ENCODE assay signal across 22 cellular contexts in genomic region chr2:23614701-23615100, GRCh38.
DNase-seq lines count a peak whose midpoint lies in the region; ATAC-seq and TF ChIP-seq lines count a peak whose summit lies in the region.
"Had no signal": no experiment of that assay in that cellular context is flagged by ENCODE, and none has a peak within 500 bp of the region (broad histone marks: within the 10 kb centered on the region; RNA-seq: fewer than 3 reads in every experiment).

No MANE protein-coding gene starts in this region.

- no peaks in the 10 kb centered on the region for H3K79me2 ChIP-seq in MM.1S (ENCODE audit: low read length)

- peaks cover 2% of the 10 kb centered on the region for H3K36me3 Mint-ChIP-seq in activated naive CD8-positive, alpha-beta T cell treated with anti-CD3 and anti-CD28 coated beads, Interleukin-2, amount 50 U/mL, for 24 hours (ENCODE audit: low read depth)
- H3K36me3 Mint-ChIP-seq in naive thymus-derived CD4-positive, alpha-beta T cell: peaks cover 3 to 21% (median 8%) of the 10 kb centered on the region in 5 donors
- H3K36me3 Mint-ChIP-seq in activated T-helper 1 cell treated with anti-CD3 and anti-CD28 coated beads, Interleukin-12 subunit alpha, Interleukin-12 subunit beta, Interleukin-2, Interleukin-4 antibody, amounts not matched to agents 30 ng/mL and 10 ng/mL and 1 ng/mL, durations not matched to agents 14 hours and 24 hours and 36 hours (ENCODE audit: low read depth): no peaks in the 10 kb centered on the region

- no peaks in the 10 kb centered on the region for H3K36me3 ChIP-seq in naive thymus-derived CD4-positive, alpha-beta T cell (ENCODE audit: control insufficient read depth in 2 of 3, insufficient read depth in 3 of 3, low read length in 3 of 3)
- H3K36me3 ChIP-seq in uterus (no peaks in the 10 kb centered on the region), MM.1S (replicated peaks; ENCODE audit: insufficient read depth, low read length) (no peaks in the 10 kb centered on the region)
- H3K36me3 ChIP-seq: tibial artery had no signal

- TF ChIP-seq CTCF in uterus (IDR thresholded peaks at IDR 0.05) (no peak), coronary artery (IDR thresholded peaks at IDR 0.05) (no peak), MM.1S (IDR thresholded peaks at IDR 0.05; ENCODE audit: low read length) (no peak)

- peak; percentile 10 for DNase-seq in NCI-H82 (lab: John Stamatoyannopoulos, UW)
- no peak for DNase-seq in NCI-H82 treated with DMSO at 0.1 percent for 48 hours (lab: John Stamatoyannopoulos, UW; ENCODE audit: unreplicated experiment)
- peak; percentile 9 for DNase-seq in activated naive CD8-positive, alpha-beta T cell treated with anti-CD3 and anti-CD28 coated beads, Interleukin-2, amount 50 U/mL, for 24 hours
- DNase-seq in naive thymus-derived CD4-positive, alpha-beta T cell: no peak
- no peak for DNase-seq in uterus
- no peak for DNase-seq in coronary artery (ENCODE audit: low spot score)
- DNase-seq in MM.1S: no peak
- DNase-seq in activated T-helper 1 cell treated with anti-CD3 and anti-CD28 coated beads, Interleukin-12 subunit alpha, Interleukin-12 subunit beta, Interleukin-2, Interleukin-4 antibody, amounts not matched to agents 30 ng/mL and 10 ng/mL and 1 ng/mL, durations not matched to agents 14 hours and 24 hours and 36 hours (ENCODE audit: low spot score): no peak
- DNase-seq: activated gamma-delta T cell treated with Interleukin-2 at 50 U/mL for 16 hours; AML-193; Calu3; gastrocnemius medialis; left colon; NCI-H1417 treated with DMSO at 0.1 percent for 48 hours; NCI-H2171 treated with DMSO at 0.1 percent for 48 hours; OCI-M1; stimulated activated CD4-positive, alpha-beta T cell treated with anti-CD3 and anti-CD28 coated beads, Interleukin-15, amount 100 ng/mL, for 24 hours; stimulated activated naive B cell treated with anti-CD40 and anti-IgM and Interleukin-4, amounts not matched to agents 10 μg/mL and 1 μg/mL and 100 μg/mL, for 72 hours; tibial artery had no signal

- no peak overlapping the region for H3K4me3 ChIP-seq in naive thymus-derived CD4-positive, alpha-beta T cell (ENCODE audit: low read length)
- H3K4me3 ChIP-seq in uterus: no peak overlapping the region
- H3K4me3 ChIP-seq in coronary artery: no peak overlapping the region
- no peak overlapping the region for H3K4me3 ChIP-seq in MM.1S (ENCODE audit: low read length)
- H3K4me3 ChIP-seq: gastrocnemius medialis, tibial artery had no signal

- no peaks in the 10 kb centered on the region for H3K9me2 ChIP-seq in MM.1S (replicated peaks; ENCODE audit: insufficient read depth, low read length)

- intact Hi-C loops in naive thymus-derived CD4-positive, alpha-beta T cell (cut with micrococcal nuclease): no loop called here
- intact Hi-C loops in uterus (cut with DNase I; ENCODE audit: low total_unique reads): no loop called here
- intact Hi-C loops in activated T-helper 1 cell treated with anti-CD3 and anti-CD28 coated beads, Interleukin-12 subunit alpha, Interleukin-12 subunit beta, Interleukin-2, Interleukin-4 antibody, amounts not matched to agents 30 ng/mL and 10 ng/mL and 1 ng/mL, durations not matched to agents 14 hours and 24 hours and 36 hours (cut with micrococcal nuclease): no loop called here

- POLR2A ChIA-PET in naive thymus-derived CD4-positive, alpha-beta T cell (lab: Charles Lee): no interaction called here

- no peak overlapping the region for H2AFZ ChIP-seq in MM.1S (ENCODE audit: low read length)

- H3K4me1 ChIP-seq in naive thymus-derived CD4-positive, alpha-beta T cell (ENCODE audit: control insufficient read depth in 2 of 2, insufficient read depth in 2 of 2, low read length in 2 of 2): no peaks in the 10 kb centered on the region
- H3K4me1 ChIP-seq in uterus (peaks cover 7 to 20% of the 10 kb centered on the region in 2 donors), MM.1S (ENCODE audit: low read length) (no peaks in the 10 kb centered on the region)

- no peak overlapping the region for H3K4me3 Mint-ChIP-seq in activated naive CD8-positive, alpha-beta T cell treated with anti-CD3 and anti-CD28 coated beads, Interleukin-2, amount 50 U/mL, for 24 hours
- H3K4me3 Mint-ChIP-seq in naive thymus-derived CD4-positive, alpha-beta T cell: peak overlapping the region in 4 of 10 donors; percentile 0 to 35 (median 5)
- no peak overlapping the region for H3K4me3 Mint-ChIP-seq in activated T-helper 1 cell treated with anti-CD3 and anti-CD28 coated beads, Interleukin-12 subunit alpha, Interleukin-12 subunit beta, Interleukin-2, Interleukin-4 antibody, amounts not matched to agents 30 ng/mL and 10 ng/mL and 1 ng/mL, durations not matched to agents 14 hours and 24 hours and 36 hours
- H3K4me3 Mint-ChIP-seq: stimulated activated naive B cell treated with anti-CD40 and anti-IgM and Interleukin-4, amounts not matched to agents 10 μg/mL and 1 μg/mL and 100 μg/mL, for 72 hours; T-helper 2 cell treated with Interferon-gamma antibody and Interleukin-4, amounts not matched to agents 5 μg/mL and 100 μg/mL, for 36 hours had no signal

- no peaks in the 10 kb centered on the region for H4K20me1 ChIP-seq in MM.1S (ENCODE audit: insufficient read depth, low read length)

- peaks cover 5% of the 10 kb centered on the region for H3K9me3 Mint-ChIP-seq in activated naive CD8-positive, alpha-beta T cell treated with anti-CD3 and anti-CD28 coated beads, Interleukin-2, amount 50 U/mL, for 24 hours
- peaks cover 2 to 22% (median 8%) of the 10 kb centered on the region in 11 donors for H3K9me3 Mint-ChIP-seq in naive thymus-derived CD4-positive, alpha-beta T cell
- H3K9me3 Mint-ChIP-seq in activated T-helper 1 cell treated with anti-CD3 and anti-CD28 coated beads, Interleukin-12 subunit alpha, Interleukin-12 subunit beta, Interleukin-2, Interleukin-4 antibody, amounts not matched to agents 30 ng/mL and 10 ng/mL and 1 ng/mL, durations not matched to agents 14 hours and 24 hours and 36 hours: peaks cover 17% of the 10 kb centered on the region

- no peak overlapping the region for H3K9ac ChIP-seq in MM.1S (ENCODE audit: low read length)

- H3K27ac ChIP-seq in naive thymus-derived CD4-positive, alpha-beta T cell (ENCODE audit: low read depth, low read length): no peak overlapping the region
- H3K27ac ChIP-seq in uterus (peak overlapping the region; percentile 87 to 97), coronary artery (no peak overlapping the region), MM.1S (ENCODE audit: low read length) (no peak overlapping the region)
- H3K27ac ChIP-seq: 22Rv1 had no signal

- peaks cover 16% of the 10 kb centered on the region for H3K4me1 Mint-ChIP-seq in activated naive CD8-positive, alpha-beta T cell treated with anti-CD3 and anti-CD28 coated beads, Interleukin-2, amount 50 U/mL, for 24 hours
- peaks cover 12 to 33% (median 23%) of the 10 kb centered on the region in 7 donors for H3K4me1 Mint-ChIP-seq in naive thymus-derived CD4-positive, alpha-beta T cell
- H3K4me1 Mint-ChIP-seq in activated T-helper 1 cell treated with anti-CD3 and anti-CD28 coated beads, Interleukin-12 subunit alpha, Interleukin-12 subunit beta, Interleukin-2, Interleukin-4 antibody, amounts not matched to agents 30 ng/mL and 10 ng/mL and 1 ng/mL, durations not matched to agents 14 hours and 24 hours and 36 hours (ENCODE audit: low read depth): peaks cover 8% of the 10 kb centered on the region

- H3K27ac Mint-ChIP-seq in activated naive CD8-positive, alpha-beta T cell treated with anti-CD3 and anti-CD28 coated beads, Interleukin-2, amount 50 U/mL, for 24 hours: no peak overlapping the region
- peak overlapping the region in 2 of 9 donors; percentile 54 to 68 for H3K27ac Mint-ChIP-seq in naive thymus-derived CD4-positive, alpha-beta T cell
- no peak overlapping the region for H3K27ac Mint-ChIP-seq in activated T-helper 1 cell treated with anti-CD3 and anti-CD28 coated beads, Interleukin-12 subunit alpha, Interleukin-12 subunit beta, Interleukin-2, Interleukin-4 antibody, amounts not matched to agents 30 ng/mL and 10 ng/mL and 1 ng/mL, durations not matched to agents 14 hours and 24 hours and 36 hours
- H3K27ac Mint-ChIP-seq: stimulated activated naive B cell treated with anti-CD40 and anti-IgM and Interleukin-4, amounts not matched to agents 10 μg/mL and 1 μg/mL and 100 μg/mL, for 72 hours; T-helper 2 cell treated with Interferon-gamma antibody and Interleukin-4, amounts not matched to agents 5 μg/mL and 100 μg/mL, for 36 hours had no signal

- H3K4me2 ChIP-seq in MM.1S (ENCODE audit: low read depth, low read length): no peak overlapping the region

- peak; percentile 50 for ATAC-seq in activated naive CD8-positive, alpha-beta T cell treated with anti-CD3 and anti-CD28 coated beads, Interleukin-2, amount 50 U/mL, for 24 hours
- ATAC-seq in naive thymus-derived CD4-positive, alpha-beta T cell: peak; percentile 26
- ATAC-seq: gastrocnemius medialis, left colon, right cardiac atrium had no signal

- CTCF ChIA-PET in naive thymus-derived CD4-positive, alpha-beta T cell (lab: Charles Lee): no interaction called here

- H3K9me3 ChIP-seq in naive thymus-derived CD4-positive, alpha-beta T cell (ENCODE audit: control insufficient read depth in 2 of 3, low read length in 3 of 3): peaks cover 0 to 4% (median 0%) of the 10 kb centered on the region in 3 experiments
- no peaks in the 10 kb centered on the region for H3K9me3 ChIP-seq in uterus
- H3K9me3 ChIP-seq in MM.1S (replicated peaks; ENCODE audit: insufficient read depth, low read length): no peaks in the 10 kb centered on the region
- H3K9me3 ChIP-seq: gastrocnemius medialis, tibial artery had no signal

- H3K27me3 Mint-ChIP-seq in activated naive CD8-positive, alpha-beta T cell treated with anti-CD3 and anti-CD28 coated beads, Interleukin-2, amount 50 U/mL, for 24 hours: peaks cover 2% of the 10 kb centered on the region
- peaks cover 0 to 13% (median 0%) of the 10 kb centered on the region in 5 donors for H3K27me3 Mint-ChIP-seq in naive thymus-derived CD4-positive, alpha-beta T cell
- peaks cover 3% of the 10 kb centered on the region for H3K27me3 Mint-ChIP-seq in activated T-helper 1 cell treated with anti-CD3 and anti-CD28 coated beads, Interleukin-12 subunit alpha, Interleukin-12 subunit beta, Interleukin-2, Interleukin-4 antibody, amounts not matched to agents 30 ng/mL and 10 ng/mL and 1 ng/mL, durations not matched to agents 14 hours and 24 hours and 36 hours (ENCODE audit: insufficient read depth)

- H3F3A ChIP-seq in MM.1S (ENCODE audit: insufficient read depth, low read length): no peaks in the 10 kb centered on the region

- no peak for TF ChIP-seq POLR2A in uterus (IDR thresholded peaks at IDR 0.05)

- no peaks in the 10 kb centered on the region for H3K27me3 ChIP-seq in naive thymus-derived CD4-positive, alpha-beta T cell (ENCODE audit: control insufficient read depth in 2 of 2, insufficient read depth in 2 of 2, low read length in 2 of 2)
- H3K27me3 ChIP-seq in uterus (no peaks in the 10 kb centered on the region), MM.1S (replicated peaks; ENCODE audit: insufficient read depth, low read length) (no peaks in the 10 kb centered on the region)
- H3K27me3 ChIP-seq: gastrocnemius medialis, tibial artery had no signal

Comparison
In these comparisons a context has a peak if more than half of its experiments do, and no peak if none do; other contexts are left out.
1. DNase-seq: peak in NCI-H82 (single experiment) and activated naive CD8-positive, alpha-beta T cell treated with anti-CD3 and anti-CD28 coated beads, Interleukin-2, amount 50 U/mL, for 24 hours (single experiment); none in NCI-H82 treated with DMSO at 0.1 percent for 48 hours (single experiment), naive thymus-derived CD4-positive, alpha-beta T cell (0 of 9), uterus (0 of 2), coronary artery (single experiment), MM.1S (single experiment) and activated T-helper 1 cell treated with anti-CD3 and anti-CD28 coated beads, Interleukin-12 subunit alpha, Interleukin-12 subunit beta, Interleukin-2, Interleukin-4 antibody, amounts not matched to agents 30 ng/mL and 10 ng/mL and 1 ng/mL, durations not matched to agents 14 hours and 24 hours and 36 hours (single experiment).
2. H3K27ac ChIP-seq: peak in uterus (2 of 2); none in naive thymus-derived CD4-positive, alpha-beta T cell (single experiment), coronary artery (0 of 2) and MM.1S (single experiment).